22 cellular contexts compared by ENCODE assay signal in the genomic region with DNA sequence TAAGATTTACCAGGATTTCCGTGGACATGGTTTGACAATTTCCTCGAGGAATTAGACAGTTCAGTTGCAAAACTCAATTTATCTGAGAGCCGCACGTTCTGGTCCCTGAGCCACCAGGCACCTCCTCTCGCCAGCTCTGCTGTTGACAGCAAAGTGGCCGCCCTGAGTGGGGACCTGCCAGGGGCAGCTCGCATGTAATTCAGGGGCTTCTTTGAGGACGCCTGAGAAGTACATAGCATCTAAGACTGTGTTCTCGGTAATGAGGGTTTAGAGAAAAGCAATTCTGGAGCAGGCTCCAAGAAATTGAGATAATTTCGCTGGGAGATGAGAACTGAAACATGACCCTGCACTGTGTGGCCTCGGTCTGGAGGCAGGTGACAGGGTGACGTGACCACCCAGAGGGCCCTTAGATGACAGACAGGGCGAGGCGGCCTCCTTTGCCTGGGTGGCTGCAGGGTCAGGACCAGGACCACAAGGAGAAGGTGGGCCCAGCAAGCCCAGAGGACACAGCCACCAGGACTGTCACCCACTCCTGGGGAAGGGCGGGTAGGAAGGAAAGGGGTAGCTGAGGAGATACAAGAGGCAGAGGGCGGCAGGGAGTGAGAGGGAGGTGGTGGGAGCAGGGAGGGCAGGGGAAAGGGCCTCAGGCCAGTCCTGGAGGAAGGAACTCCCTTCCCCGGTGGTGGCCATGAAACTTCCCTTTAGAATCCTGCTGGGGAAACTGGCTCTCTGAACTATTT. TPM values are rescaled to one million over a fixed set of nuclear protein-coding genes. Genes with fewer than 3 reads are reported as not detected.
DNase-seq lines count a peak whose midpoint lies in the region; ATAC-seq and TF ChIP-seq lines count a peak whose summit lies in the region.
"Had no signal": no experiment of that assay in that cellular context is flagged by ENCODE, and none has a peak within 500 bp of the region (broad histone marks: within the 10 kb centered on the region; RNA-seq: fewer than 3 reads in every experiment).

No MANE protein-coding gene starts in this region.

- DNase-seq in cardiac septum (ENCODE audit: low spot score): peak; percentile 70
- DNase-seq in Right ventricle myocardium superior: no peak
- no peak for DNase-seq in WERI-Rb-1
- DNase-seq in nephron progenitor cell: no peak
- DNase-seq in tibial artery: peak; percentile 12 to 52
- DNase-seq in NCI-H1105 treated with DMSO at 0.1 percent for 48 hours (lab: John Stamatoyannopoulos, UW): no peak
- no peak for DNase-seq in NCI-H774 (lab: John Stamatoyannopoulos, UW)
- DNase-seq: activated CD8-positive, alpha-beta memory T cell treated with anti-CD3 and anti-CD28 coated beads, Interleukin-2, amount 50 U/mL, for 48 hours; activated naive CD8-positive, alpha-beta T cell treated with anti-CD3 and anti-CD28 coated beads, Interleukin-2, amount 50 U/mL, for 24 hours; DMS79; left ventricle myocardium superior; natural killer cell; NCI-H1048; NCI-H187 treated with DMSO at 0.1 percent for 48 hours; NCI-H526; RPMI8226; stimulated activated CD8-positive, alpha-beta memory T cell treated with anti-CD3 and anti-CD28 coated beads, Interleukin-4, amount 100 ng/mL, for 48 hours had no signal

- H3K27ac ChIP-seq in WERI-Rb-1 (peak overlapping the region; percentile 29; the same call in 1 of the 2 replicates), tibial artery (no peak overlapping the region)
- H3K27ac ChIP-seq: dorsolateral prefrontal cortex, parathyroid adenoma, upper lobe of left lung had no signal

- ATAC-seq in Right ventricle myocardium superior (ENCODE audit: poor library complexity) (no peak), HG03571 (IDR thresholded peaks at IDR 0.05; ENCODE audit: unreplicated experiment) (no peak)
- ATAC-seq: activated naive CD8-positive, alpha-beta T cell treated with anti-CD3 and anti-CD28 coated beads, Interleukin-2, amount 50 U/mL, for 24 hours; left ventricle myocardium superior; natural killer cell had no signal

- peaks cover 11% of the 10 kb centered on the region for H3K9me3 Mint-ChIP-seq in nephron progenitor cell

- peaks cover 4% of the 10 kb centered on the region for H3K36me3 Mint-ChIP-seq in nephron progenitor cell (ENCODE audit: low read depth)
- H3K36me3 Mint-ChIP-seq: natural killer cell had no signal

- peak overlapping the region; percentile 4 for H3K4me3 Mint-ChIP-seq in nephron progenitor cell
- H3K4me3 Mint-ChIP-seq: activated naive CD8-positive, alpha-beta T cell treated with anti-CD3 and anti-CD28 coated beads, Interleukin-2, amount 50 U/mL, for 24 hours; natural killer cell had no signal

- peaks cover 41% of the 10 kb centered on the region for H3K4me1 Mint-ChIP-seq in nephron progenitor cell
- H3K4me1 Mint-ChIP-seq: activated naive CD8-positive, alpha-beta T cell treated with anti-CD3 and anti-CD28 coated beads, Interleukin-2, amount 50 U/mL, for 24 hours; natural killer cell had no signal

- TF ChIP-seq CTCF in WERI-Rb-1 (IDR thresholded peaks at IDR 0.05; ENCODE audit: low read depth, low read length) (no peak), nephron progenitor cell (IDR thresholded peaks at IDR 0.05) (no peak), tibial artery (IDR thresholded peaks at IDR 0.05) (no peak)

- H3K27ac Mint-ChIP-seq in nephron progenitor cell: peak overlapping the region; percentile 56
- H3K27ac Mint-ChIP-seq: activated naive CD8-positive, alpha-beta T cell treated with anti-CD3 and anti-CD28 coated beads, Interleukin-2, amount 50 U/mL, for 24 hours; natural killer cell had no signal

- H3K4me1 ChIP-seq in tibial artery: peaks cover 0 to under 1% (median 0%) of the 10 kb centered on the region in 4 donors
- H3K4me1 ChIP-seq: parathyroid adenoma, upper lobe of left lung had no signal

- no peaks in the 10 kb centered on the region for H3K36me3 ChIP-seq in WERI-Rb-1
- H3K36me3 ChIP-seq in tibial artery: no peaks in the 10 kb centered on the region
- H3K36me3 ChIP-seq: heart left ventricle, upper lobe of left lung had no signal

- intact Hi-C loops in cardiac septum (cut with DNase I) (no loop called here), Right ventricle myocardium superior (cut with DNase I) (no loop called here), tibial artery (cut with DNase I; ENCODE audit: low total_unique reads) (no loop called here)

- peaks cover 9% of the 10 kb centered on the region for H3K27me3 Mint-ChIP-seq in nephron progenitor cell (ENCODE audit: low read depth, poor library complexity)
- H3K27me3 Mint-ChIP-seq: activated naive CD8-positive, alpha-beta T cell treated with anti-CD3 and anti-CD28 coated beads, Interleukin-2, amount 50 U/mL, for 24 hours had no signal

- H3K4me3 ChIP-seq in WERI-Rb-1 (ENCODE audit: low read depth, low read length) (no peak overlapping the region), tibial artery (no peak overlapping the region)
- H3K4me3 ChIP-seq: dorsolateral prefrontal cortex, heart left ventricle, upper lobe of left lung had no signal

- H3K27me3 ChIP-seq in WERI-Rb-1 (ENCODE audit: insufficient read depth, low read depth, severe bottlenecking) (no peaks in the 10 kb centered on the region), tibial artery (peaks cover 0 to 3% of the 10 kb centered on the region in 2 donors)
- H3K27me3 ChIP-seq: dorsolateral prefrontal cortex, heart left ventricle, upper lobe of left lung had no signal

- H3K9me3 ChIP-seq in WERI-Rb-1 (ENCODE audit: severe bottlenecking) (no peaks in the 10 kb centered on the region), tibial artery (peaks cover 0 to 9% (median 8%) of the 10 kb centered on the region in 3 donors)

RNA-seq across cellular contexts. Expression of a gene that starts 55.0 kb away (rescaled TPM):
- 25.6 TPM for total RNA-seq in cardiac septum
- total RNA-seq in Right ventricle myocardium superior: 23.5 TPM

Comparison
In these comparisons a context has a peak if more than half of its experiments do, and no peak if none do; other contexts are left out.
1. DNase-seq: peak in cardiac septum (single experiment) and tibial artery (2 of 2); none in Right ventricle myocardium superior (single experiment), WERI-Rb-1 (single experiment), nephron progenitor cell (single experiment), NCI-H1105 treated with DMSO at 0.1 percent for 48 hours (single experiment) and NCI-H774 (single experiment).